In the genomic region with DNA sequence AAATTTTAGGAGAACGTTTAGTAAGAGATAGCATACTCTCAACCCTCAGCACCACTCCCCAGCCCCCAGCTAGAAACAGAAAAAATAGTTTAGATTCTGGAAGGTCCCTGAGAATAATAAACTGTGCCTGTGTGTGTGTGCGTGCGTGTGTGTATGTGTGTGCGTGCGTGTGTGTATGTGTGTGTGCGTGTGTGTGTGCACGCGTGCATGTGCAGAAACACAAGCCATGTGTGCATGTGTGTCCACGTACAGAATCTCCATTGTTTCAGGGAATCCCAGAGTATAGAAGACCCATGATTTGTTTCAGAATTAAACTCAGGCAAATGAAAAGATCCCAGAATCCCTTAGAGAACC, we compare ENCODE assay signal across 19 cellular contexts.
"Had no signal": no experiment of that assay in that cellular context is flagged by ENCODE, and none has a peak within 500 bp of the region (broad histone marks: within the 10 kb centered on the region; RNA-seq: fewer than 3 reads in every experiment).

No MANE protein-coding gene starts in this region.

- H3K4me2 ChIP-seq: SK-N-SH had no signal

- H3K27ac ChIP-seq: brain microvascular endothelial cell, gastrocnemius medialis, psoas muscle, right lobe of liver, suprapubic skin, upper lobe of right lung had no signal

- H3K36me3 Mint-ChIP-seq: natural killer cell, WTC11 had no signal

- H3K9ac ChIP-seq: SK-N-SH had no signal

- H3K4me1 Mint-ChIP-seq: activated CD4-positive, alpha-beta T cell treated with anti-CD3 and anti-CD28 coated beads for 36 hours; activated T-helper 17 cell treated with anti-CD3 and anti-CD28 coated beads, Interleukin-2, amount 50 U/mL, for 72 hours; natural killer cell; stimulated activated naive CD8-positive, alpha-beta T cell treated with anti-CD3 and anti-CD28 coated beads, Interleukin-15, amount 100 ng/mL, for 72 hours; WTC11 had no signal

- H3K9me2 ChIP-seq: SK-N-SH had no signal

- ATAC-seq: activated CD4-positive, alpha-beta T cell treated with anti-CD3 and anti-CD28 coated beads for 36 hours; activated T-helper 17 cell treated with anti-CD3 and anti-CD28 coated beads, Interleukin-2, amount 50 U/mL, for 72 hours; gastrocnemius medialis; natural killer cell; psoas muscle; stimulated activated naive CD8-positive, alpha-beta T cell treated with anti-CD3 and anti-CD28 coated beads, Interleukin-15, amount 100 ng/mL, for 72 hours had no signal

- H3K27ac Mint-ChIP-seq: activated CD4-positive, alpha-beta T cell treated with anti-CD3 and anti-CD28 coated beads for 36 hours; activated naive CD4-positive, alpha-beta T cell treated with anti-CD3 and anti-CD28 coated beads for 36 hours; activated T-helper 17 cell treated with anti-CD3 and anti-CD28 coated beads, Interleukin-2, amount 50 U/mL, for 72 hours; natural killer cell; stimulated activated naive CD8-positive, alpha-beta T cell treated with anti-CD3 and anti-CD28 coated beads, Interleukin-15, amount 100 ng/mL, for 72 hours; WTC11 had no signal

- H3K4me3 ChIP-seq: gastrocnemius medialis, psoas muscle, right lobe of liver, suprapubic skin, upper lobe of right lung had no signal

- H3K36me3 ChIP-seq: brain microvascular endothelial cell, right lobe of liver, suprapubic skin, upper lobe of right lung had no signal

- H3K4me3 Mint-ChIP-seq: activated CD4-positive, alpha-beta T cell treated with anti-CD3 and anti-CD28 coated beads for 36 hours; activated naive CD4-positive, alpha-beta T cell treated with anti-CD3 and anti-CD28 coated beads for 36 hours; activated T-helper 17 cell treated with anti-CD3 and anti-CD28 coated beads, Interleukin-2, amount 50 U/mL, for 72 hours; natural killer cell; stimulated activated naive CD8-positive, alpha-beta T cell treated with anti-CD3 and anti-CD28 coated beads, Interleukin-15, amount 100 ng/mL, for 72 hours; WTC11 had no signal

- H3K9me3 Mint-ChIP-seq: activated naive CD4-positive, alpha-beta T cell treated with anti-CD3 and anti-CD28 coated beads for 36 hours; activated T-helper 17 cell treated with anti-CD3 and anti-CD28 coated beads, Interleukin-2, amount 50 U/mL, for 72 hours; natural killer cell; stimulated activated naive CD8-positive, alpha-beta T cell treated with anti-CD3 and anti-CD28 coated beads, Interleukin-15, amount 100 ng/mL, for 72 hours; WTC11 had no signal

- DNase-seq: activated CD4-positive, alpha-beta T cell treated with anti-CD3 and anti-CD28 coated beads for 36 hours; activated CD4-positive, alpha-beta T cell treated with anti-CD3 and anti-CD28 coated beads, Interleukin-2, amount 50 U/mL, for 48 hours; activated naive CD4-positive, alpha-beta T cell treated with anti-CD3 and anti-CD28 coated beads for 36 hours; anterior cingulate cortex; cortex of kidney; gastrocnemius medialis; head of caudate nucleus; natural killer cell; psoas muscle; right lobe of liver; SK-N-SH; small intestine; stimulated activated CD4-positive, alpha-beta T cell treated with anti-CD3 and anti-CD28 coated beads, Interleukin-4, amount 100 ng/mL, for 1 hour; stimulated activated naive CD8-positive, alpha-beta T cell treated with anti-CD3 and anti-CD28 coated beads, Interleukin-15, amount 100 ng/mL, for 72 hours; upper lobe of right lung had no signal

- H3K9me3 ChIP-seq: gastrocnemius medialis, psoas muscle, right lobe of liver, SK-N-SH, suprapubic skin, upper lobe of right lung had no signal

- H3K4me1 ChIP-seq: gastrocnemius medialis, psoas muscle, right lobe of liver, upper lobe of right lung had no signal

- H3K27me3 ChIP-seq: gastrocnemius medialis, right lobe of liver, suprapubic skin, upper lobe of right lung had no signal
